In genomic region chr2:119864318-119864717, GRCh38 we compare ENCODE assay signal across 9 cellular contexts.
DNase-seq lines count a peak whose midpoint lies in the region; ATAC-seq, FAIRE-seq and TF ChIP-seq lines count a peak whose summit lies in the region.
"Had no signal": no experiment of that assay in that cellular context is flagged by ENCODE, and none has a peak within 500 bp of the region (broad histone marks: within the 10 kb centered on the region; RNA-seq: fewer than 3 reads in every experiment).

No MANE protein-coding gene starts in this region.

- TF ChIP-seq CTCF in RWPE2 (IDR thresholded peaks at IDR 0.05; ENCODE audit: poor library complexity, severe bottlenecking) = no peak

- no peak overlapping the region for H3K4me3 ChIP-seq in RWPE2 (ENCODE audit: severe bottlenecking)

- peaks cover 23 to 41% (median 33%) of the 10 kb centered on the region in 3 donors for H3K4me1 Mint-ChIP-seq in naive B cell

- no peaks in the 10 kb centered on the region for H3K9me3 ChIP-seq in RWPE2 (ENCODE audit: severe bottlenecking)

- no peak overlapping the region for H3K4me3 Mint-ChIP-seq in naive B cell

- H3K36me3 ChIP-seq in RWPE2 (ENCODE audit: low read depth) = peaks cover 6% of the 10 kb centered on the region; the same call in 1 of the 2 replicates

- TF ChIP-seq POLR2A in GM12892 (IDR thresholded peaks at IDR 0.05; ENCODE audit: low read depth, low read length) = no peak

- no peak for DNase-seq in GM18507 (ENCODE audit: extremely low spot score, insufficient read length, low read depth)
- no peak for DNase-seq in RWPE2 (ENCODE audit: low spot score)
- DNase-seq in naive B cell = no peak
- DNase-seq in GM12892 (ENCODE audit: insufficient read length) = no peak
- DNase-seq in anterior cingulate cortex (lab: John Stamatoyannopoulos, UW) = no peak
- no peak for DNase-seq in HTR-8/SVneo (ENCODE audit: insufficient read length, low spot score)
- DNase-seq: NCI-H524 had no signal

- ATAC-seq in HG02642 (IDR thresholded peaks at IDR 0.05; ENCODE audit: poor library complexity, unreplicated experiment) = peak; percentile 48
- peak; percentile 61 for ATAC-seq in RWPE2 (ENCODE audit: low read depth)
- peak; percentile 38 to 45 for ATAC-seq in naive B cell (ENCODE audit: low read depth in 2 of 2)
- ATAC-seq in HG03439 (IDR thresholded peaks at IDR 0.05; ENCODE audit: unreplicated experiment) = no peak

- no peaks in the 10 kb centered on the region for H3K27me3 Mint-ChIP-seq in naive B cell

- H3K4me1 ChIP-seq in RWPE2 (ENCODE audit: insufficient read depth, poor library complexity, severe bottlenecking) = peaks cover 9% of the 10 kb centered on the region

- peak overlapping the region in 1 of 6 donors; percentile 62 for H3K27ac Mint-ChIP-seq in naive B cell

- peak; percentile 42 for FAIRE-seq in GM18507 (lab: Jason Lieb, UNC)
- FAIRE-seq in GM12892 (lab: Jason Lieb, UNC) = no peak
- no peak for FAIRE-seq in HTR-8/SVneo (lab: Jason Lieb, UNC)

- H3K27ac ChIP-seq in RWPE2 (ENCODE audit: poor library complexity, severe bottlenecking) = peak overlapping the region; percentile 29

- H3K36me3 Mint-ChIP-seq in naive B cell = peaks cover 6 to 8% of the 10 kb centered on the region in 2 donors

- H3K27me3 ChIP-seq in RWPE2 (ENCODE audit: insufficient read depth, poor library complexity, severe bottlenecking) = no peaks in the 10 kb centered on the region

- H3K9me3 Mint-ChIP-seq in naive B cell = peaks cover 0 to 3% (median 0%) of the 10 kb centered on the region in 7 donors
